8 cellular contexts compared by ENCODE assay signal in genomic region chr20:32574296-32575226, GRCh38. TPM values are rescaled to one million over a fixed set of nuclear protein-coding genes. Genes with fewer than 3 reads are reported as not detected.
A peak's percentile ranks its signal among the peaks of the same experiment; 100 is the strongest.
DNase-seq lines count a peak whose midpoint lies in the region; ATAC-seq, FAIRE-seq and TF ChIP-seq lines count a peak whose summit lies in the region.

No MANE protein-coding gene starts in this region.

- no peak for TF ChIP-seq POLR2A in gastroesophageal sphincter (IDR thresholded peaks at IDR 0.05)

- no peaks in the 10 kb centered on the region for H3K36me3 ChIP-seq in gastroesophageal sphincter
- H3K36me3 ChIP-seq in small intestine (ENCODE audit: control insufficient read depth in 2 of 2, insufficient read depth in 2 of 2, low read length in 2 of 2), result no peaks in the 10 kb centered on the region

- H3K27ac ChIP-seq in AG04450 (ENCODE audit: low read depth, low read length) (peak overlapping the region; percentile 80), gastroesophageal sphincter (no peak overlapping the region), small intestine (ENCODE audit: low read depth in 1 of 2, low read length in 1 of 2) (no peak overlapping the region)

- 65 to 73% methylated on average over 14 to 15 of the region's 34 CpGs for WGBS in gastroesophageal sphincter (ENCODE audit: low coverage in 1 of 2), 2 donors
- WGBS in small intestine, 3 donors, result 42 to 50% (median 44%) methylated on average over 32 to 34 of the region's 34 CpGs

- no peak for FAIRE-seq in small intestine (lab: Jason Lieb, UNC)

- H3K4me1 ChIP-seq in gastroesophageal sphincter, result peaks cover 0 to 4% (median 0%) of the 10 kb centered on the region in 3 donors
- H3K4me1 ChIP-seq in small intestine (ENCODE audit: control insufficient read depth in 2 of 2, insufficient read depth in 1 of 2, low read depth in 1 of 2, low read length in 1 of 2), result no peaks in the 10 kb centered on the region

- in situ Hi-C loops in GM13977 (cut with MboI; ENCODE audit: low pct_unique_long_range_greater_than_20kb, low sequenced_read_pairs, unreplicated experiment), result no loop called here

- H3K27me3 ChIP-seq in AG04450 (ENCODE audit: control insufficient read depth, insufficient read depth, low read length) (no peaks in the 10 kb centered on the region), gastroesophageal sphincter (no peaks in the 10 kb centered on the region), small intestine (ENCODE audit: control insufficient read depth in 2 of 2, insufficient read depth in 2 of 2, low read length in 2 of 2) (no peaks in the 10 kb centered on the region)

- TF ChIP-seq CTCF in AG04450 (IDR thresholded peaks at IDR 0.05; ENCODE audit: low read depth, low read length) (no peak), gastroesophageal sphincter (IDR thresholded peaks at IDR 0.05) (no peak), GM13977 (IDR thresholded peaks at IDR 0.05; ENCODE audit: extremely low read depth, insufficient read depth, missing control alignments) (no peak)

- DNase-seq in AG04450 (ENCODE audit: low read depth, low spot score) (peak; percentile 47), HT1080 (ENCODE audit: low read depth) (peak; percentile 82), small intestine (no peak), GM13977 (ENCODE audit: low spot score) (no peak)
- DNase-seq in activated CD4-positive, alpha-beta T cell treated with anti-CD3 and anti-CD28 coated beads, Interleukin-2, amount 50 U/mL, for 4 hours, result peak; percentile 19 to 25
- peak; percentile 64 for DNase-seq in stimulated activated CD8-positive, alpha-beta memory T cell treated with anti-CD3 and anti-CD28 coated beads, Interleukin-4, amount 100 ng/mL, for 48 hours

- ATAC-seq in gastroesophageal sphincter, result peak; percentile 11
- no peak for ATAC-seq in HG02870 (IDR thresholded peaks at IDR 0.05; ENCODE audit: unreplicated experiment)

- no peak overlapping the region for H3K4me3 ChIP-seq in AG04450 (ENCODE audit: low read depth, low read length)
- no peak overlapping the region for H3K4me3 ChIP-seq in gastroesophageal sphincter
- H3K4me3 ChIP-seq in small intestine (ENCODE audit: low read depth in 1 of 2, low read length in 2 of 2), result no peak overlapping the region

- no peak for TF ChIP-seq EP300 in gastroesophageal sphincter (IDR thresholded peaks at IDR 0.05)

- H3K9me3 ChIP-seq in AG04450 (ENCODE audit: control insufficient read depth, insufficient read depth, low read length) (no peaks in the 10 kb centered on the region), gastroesophageal sphincter (no peaks in the 10 kb centered on the region), small intestine (ENCODE audit: control insufficient read depth, low read depth) (no peaks in the 10 kb centered on the region)

- POLR2A ChIA-PET in AG04450 (lab: Yijun Ruan, JAX), result interaction anchor here (0.5 to 1.4 kb wide), 2 partner anchors 30 to 536 kb away, joined by 3 read pairs; no protein-coding TSS in a partner anchor

- CTCF ChIA-PET in AG04450 (lab: Charles Lee), result interaction anchor here (0.5 to 1.4 kb wide), 2 partner anchors 78 to 117 kb away, joined by 3 read pairs; no protein-coding TSS in a partner anchor

RNA-seq across cellular contexts. Expression of gene NOL4L, which starts 10.6 kb away (rescaled TPM):
- 6.7 and 8.3 TPM in 2 replicates for polyA plus RNA-seq in AG04450 (2011; rRNA removed)
- 10.5 and 13.8 TPM in 2 replicates for polyA minus RNA-seq in AG04450 (2011; rRNA and poly(A)+ RNA removed)
- 20.2 and 23.8 TPM in 2 replicates for total RNA-seq in HT1080 (2014; rRNA removed; shearing (Covaris generic))
- 25.1 and 26.5 TPM in 2 replicates for polyA plus RNA-seq in HT1080 (2015; cell fraction: cytosol; rRNA removed)
- 28.4 and 37.9 TPM in 2 replicates for polyA plus RNA-seq in HT1080 (2015; cell fraction: nucleus; rRNA removed)
- 10 to 100 TPM in 2 of 4 donors, 1 to 10 TPM in 2; 9.0 to 14.7 (median 10.8) TPM for total RNA-seq in gastroesophageal sphincter
- polyA plus RNA-seq in small intestine, result 10 to 100 TPM; 16.0 to 30.4 (median 17.6) TPM

Comparison
In these comparisons a context has a peak if more than half of its experiments do, and no peak if none do; other contexts are left out.
1. DNase-seq: peak in AG04450 (single experiment), HT1080 (single experiment), activated CD4-positive, alpha-beta T cell treated with anti-CD3 and anti-CD28 coated beads, Interleukin-2, amount 50 U/mL, for 4 hours (2 of 2) and stimulated activated CD8-positive, alpha-beta memory T cell treated with anti-CD3 and anti-CD28 coated beads, Interleukin-4, amount 100 ng/mL, for 48 hours (single experiment); none in small intestine (single experiment) and GM13977 (single experiment).